ENCODE assay signal across 7 cellular contexts in genomic region chr21:41926068-41926806, GRCh38.
DNase-seq lines count a peak whose midpoint lies in the region; ATAC-seq and TF ChIP-seq lines count a peak whose summit lies in the region.

No MANE protein-coding gene starts in this region.

- peak overlapping the region; percentile 16 for H3K4me3 ChIP-seq in astrocyte of the spinal cord (ENCODE audit: low read depth, low read length)

- TF ChIP-seq CTCF in GM13976 (IDR thresholded peaks at IDR 0.05; ENCODE audit: borderline replicate concordance, control extremely low read depth, extremely low read depth, insufficient read depth, missing control alignments), result no peak
- TF ChIP-seq CTCF in astrocyte of the spinal cord (IDR thresholded peaks at IDR 0.05; ENCODE audit: low read depth, low read length), result no peak

- in situ Hi-C loops in GM13976 (cut with MboI; ENCODE audit: low sequenced_read_pairs, unreplicated experiment), result no loop called here
- in situ Hi-C loops in astrocyte of the spinal cord (cut with HindIII; ENCODE audit: low sequenced_read_pairs), result no loop called here

- peak; percentile 78 for DNase-seq in GM13976 (ENCODE audit: low spot score)
- peak; percentile 75 for DNase-seq in RPMI8226
- peak; percentile 73 for DNase-seq in astrocyte of the spinal cord (ENCODE audit: low read depth, low spot score)
- DNase-seq in inferior parietal cortex (ENCODE audit: extremely low spot score), result peak; percentile 54
- DNase-seq in stimulated activated CD4-positive, alpha-beta T cell treated with anti-CD3 and anti-CD28 coated beads, Interleukin-4, amount 100 ng/mL, for 1 hour, result peak; percentile 17
- no peak for DNase-seq in NCI-H1436 treated with DMSO at 0.1 percent for 48 hours (lab: John Stamatoyannopoulos, UW)

- peak; percentile 66 for ATAC-seq in HG02885 (IDR thresholded peaks at IDR 0.05; ENCODE audit: poor library complexity, unreplicated experiment)
